In the genomic region with DNA sequence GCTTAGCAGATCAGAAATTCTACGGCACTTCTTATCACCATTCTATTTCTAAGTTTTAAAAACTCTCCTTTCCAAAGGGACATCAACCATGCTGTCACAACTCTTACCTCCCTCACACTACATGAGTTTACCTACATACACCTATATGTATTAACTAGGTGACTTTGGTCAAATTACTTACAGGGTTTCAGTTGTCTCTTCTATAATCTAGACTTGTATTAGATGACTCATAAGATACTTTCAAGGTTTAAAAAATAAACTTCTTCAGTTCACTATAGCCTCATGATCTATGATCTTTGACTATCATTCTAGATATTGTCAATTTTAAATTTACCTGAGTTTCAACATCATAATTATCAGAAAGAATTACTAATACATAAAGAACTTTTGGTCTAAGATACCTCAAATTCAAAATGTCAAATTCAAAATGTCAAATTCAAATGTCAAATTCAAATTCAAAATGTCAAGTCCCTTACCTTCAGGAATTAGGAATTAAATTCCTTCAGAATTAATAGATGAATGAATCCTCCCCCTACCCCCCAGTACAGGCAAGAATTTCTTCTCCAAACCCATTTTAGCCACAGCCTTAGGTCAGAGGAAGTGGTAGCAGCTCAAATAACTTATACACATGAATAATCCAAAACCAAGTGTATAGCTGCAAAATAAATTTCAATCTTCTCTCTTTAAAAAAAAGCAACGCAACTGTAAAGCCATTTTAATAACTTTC, we compare ENCODE assay signal across 20 cellular contexts. TPM values are rescaled to one million over a fixed set of nuclear protein-coding genes. Genes with fewer than 3 reads are reported as not detected.
A peak's percentile ranks its signal among the peaks of the same experiment; 100 is the strongest.
DNase-seq lines count a peak whose midpoint lies in the region; ATAC-seq and TF ChIP-seq lines count a peak whose summit lies in the region.
"Had no signal": no experiment of that assay in that cellular context is flagged by ENCODE, and none has a peak within 500 bp of the region (broad histone marks: within the 10 kb centered on the region; RNA-seq: fewer than 3 reads in every experiment).

No MANE protein-coding gene starts in this region.

- H2AFZ ChIP-seq in PC-3 (ENCODE audit: low read length) = no peak overlapping the region

- peak; percentile 36 to 68 for ATAC-seq in activated naive CD4-positive, alpha-beta T cell treated with anti-CD3 and anti-CD28 coated beads, Interleukin-2, amount 50 U/mL, for 72 hours
- ATAC-seq in PC-3 = peak; percentile 51
- no peak for ATAC-seq in HG02870 (IDR thresholded peaks at IDR 0.05; ENCODE audit: unreplicated experiment)
- ATAC-seq: effector memory CD8-positive, alpha-beta T cell; heart right ventricle; natural killer cell treated with Interleukin-12 subunit alpha and Interleukin-12 subunit beta and Interleukin-15 and Interleukin-18, amount 100 ng/mL, for 72 hours; stimulated activated effector memory CD8-positive, alpha-beta T cell treated with anti-CD3 and anti-CD28 coated beads, Interleukin-12 subunit alpha, Interleukin-12 subunit beta, amount 100 ng/mL, for 72 hours had no signal

- H3K9me2 ChIP-seq in PC-3 (replicated peaks; ENCODE audit: low read length) = no peaks in the 10 kb centered on the region

- peaks cover 11 to 22% of the 10 kb centered on the region in 2 donors for H3K36me3 Mint-ChIP-seq in activated naive CD4-positive, alpha-beta T cell treated with anti-CD3 and anti-CD28 coated beads, Interleukin-2, amount 50 U/mL, for 72 hours
- peaks cover 19% of the 10 kb centered on the region for H3K36me3 Mint-ChIP-seq in activated naive CD4-positive, alpha-beta T cell treated with anti-CD3 and anti-CD28 coated beads for 36 hours (ENCODE audit: low read depth)

- H3K27me3 Mint-ChIP-seq in activated naive CD4-positive, alpha-beta T cell treated with anti-CD3 and anti-CD28 coated beads for 36 hours (ENCODE audit: low read depth) = no peaks in the 10 kb centered on the region
- H3K27me3 Mint-ChIP-seq: activated CD4-positive, alpha-beta T cell treated with anti-CD3 and anti-CD28 coated beads, Interleukin-2, amount 10 ng/mL, durations not matched to agents 24 days and 14 days; CD8-positive, alpha-beta memory T cell; effector memory CD8-positive, alpha-beta T cell; natural killer cell treated with Interleukin-12 subunit alpha and Interleukin-12 subunit beta and Interleukin-15 and Interleukin-18, amount 100 ng/mL, for 72 hours had no signal

- intact Hi-C loops in activated naive CD4-positive, alpha-beta T cell treated with anti-CD3 and anti-CD28 coated beads for 36 hours (cut with micrococcal nuclease) = no loop called here
- intact Hi-C loops in PC-3 (cut with micrococcal nuclease) = no loop called here
- intact Hi-C loops in uterus (cut with DNase I; ENCODE audit: low total_unique reads) = no loop called here

- BruUV-seq in PC-3 (replicated peaks; lab: Mats Ljungman, UMichigan) = no TSS peak

- CTCF ChIA-PET in activated naive CD4-positive, alpha-beta T cell treated with anti-CD3 and anti-CD28 coated beads for 36 hours (lab: Charles Lee) = interaction anchor here (0.7 to 0.9 kb wide), 3 partner anchors 18 to 196 kb away, joined by 3 to 4 read pairs (median 3); no protein-coding TSS in a partner anchor
- CTCF ChIA-PET in PC-3 (lab: Charles Lee) = interaction anchor here (1.5 kb wide), 1 partner anchor 71 kb away, joined by 3 read pairs; no protein-coding TSS in a partner anchor

- no peak for DNase-seq in activated naive CD4-positive, alpha-beta T cell treated with anti-CD3 and anti-CD28 coated beads, Interleukin-2, amount 50 U/mL, for 72 hours (ENCODE audit: low spot score in 2 of 2)
- DNase-seq in activated naive CD4-positive, alpha-beta T cell treated with anti-CD3 and anti-CD28 coated beads for 36 hours = no peak
- DNase-seq in PC-3 = peak; percentile 13
- DNase-seq in glomerular visceral epithelial cell (ENCODE audit: extremely low spot score) = peak; percentile 25
- DNase-seq in mucosa of gallbladder (ENCODE audit: low spot score) = no peak
- DNase-seq in hypothalamus (lab: John Stamatoyannopoulos, UW) = no peak
- DNase-seq in uterus = no peak
- DNase-seq: activated CD4-positive, alpha-beta T cell treated with anti-CD3 and anti-CD28 coated beads, Interleukin-2, amount 10 ng/mL, durations not matched to agents 24 days and 14 days; activated T-cell treated with anti-CD3 and anti-CD28 coated beads, Interleukin-2, amount 50 U/mL, for 4 hours; CD8-positive, alpha-beta memory T cell; effector memory CD8-positive, alpha-beta T cell; heart right ventricle; islet precursor cell; mesenchymal stem cell; NCI-H2081; NCI-H524 treated with DMSO at 0.1 percent for 48 hours; upper lobe of left lung had no signal

- H3K27me3 ChIP-seq in PC-3 (ENCODE audit: low read length) (no peaks in the 10 kb centered on the region), uterus (no peaks in the 10 kb centered on the region)
- H3K27me3 ChIP-seq: upper lobe of left lung had no signal

- no peaks in the 10 kb centered on the region for H3K9me3 ChIP-seq in PC-3 (ENCODE audit: low read length)
- no peaks in the 10 kb centered on the region for H3K9me3 ChIP-seq in uterus
- H3K9me3 ChIP-seq: heart right ventricle, upper lobe of left lung had no signal

- H3K4me1 Mint-ChIP-seq in activated naive CD4-positive, alpha-beta T cell treated with anti-CD3 and anti-CD28 coated beads for 36 hours (ENCODE audit: low read depth) = peaks cover 29% of the 10 kb centered on the region

- H4K20me1 ChIP-seq in PC-3 (ENCODE audit: low read length) = peaks cover 16% of the 10 kb centered on the region

- H3K36me3 ChIP-seq in PC-3 (ENCODE audit: low read depth, low read length) (peaks cover 14% of the 10 kb centered on the region), uterus (no peaks in the 10 kb centered on the region)

- H3K4me3 ChIP-seq in PC-3 (ENCODE audit: low read length) (no peak overlapping the region), uterus (no peak overlapping the region)
- H3K4me3 ChIP-seq: heart right ventricle, upper lobe of left lung had no signal

- no peak overlapping the region for H3K4me3 Mint-ChIP-seq in activated naive CD4-positive, alpha-beta T cell treated with anti-CD3 and anti-CD28 coated beads for 36 hours
- H3K4me3 Mint-ChIP-seq: activated CD4-positive, alpha-beta T cell treated with anti-CD3 and anti-CD28 coated beads, Interleukin-2, amount 10 ng/mL, durations not matched to agents 24 days and 14 days; activated T-cell treated with anti-CD3 and anti-CD28 coated beads, Interleukin-2, amount 50 U/mL, for 4 hours; CD8-positive, alpha-beta memory T cell; effector memory CD8-positive, alpha-beta T cell; natural killer cell treated with Interleukin-12 subunit alpha and Interleukin-12 subunit beta and Interleukin-15 and Interleukin-18, amount 100 ng/mL, for 72 hours; stimulated activated effector memory CD8-positive, alpha-beta T cell treated with anti-CD3 and anti-CD28 coated beads, Interleukin-12 subunit alpha, Interleukin-12 subunit beta, amount 100 ng/mL, for 72 hours had no signal

- POLR2A ChIA-PET in PC-3 (lab: Charles Lee; ENCODE audit: unreplicated experiment) = no interaction called here

- peaks cover 20% of the 10 kb centered on the region for H3K4me1 ChIP-seq in PC-3 (ENCODE audit: insufficient read depth, low read length)
- H3K4me1 ChIP-seq in uterus = peaks cover 0 to 8% of the 10 kb centered on the region in 2 donors

- no peak for TF ChIP-seq POLR2A in uterus (IDR thresholded peaks at IDR 0.05)

- H3K4me2 ChIP-seq in PC-3 (ENCODE audit: low read length) = 0 out of 2 replicates have a peak overlapping the region, but pooled peaks have one; percentile 6

- no peak for TF ChIP-seq CTCF in PC-3 (conservative IDR thresholded peaks at IDR 0.05; ENCODE audit: low read depth, low read length)
- TF ChIP-seq CTCF in uterus (IDR thresholded peaks at IDR 0.05) = no peak

- no peak overlapping the region for H3K9ac ChIP-seq in PC-3 (ENCODE audit: low read length)

- peaks cover 54% of the 10 kb centered on the region for H3K79me2 ChIP-seq in PC-3 (ENCODE audit: low read length)

- H3K27ac Mint-ChIP-seq in activated naive CD4-positive, alpha-beta T cell treated with anti-CD3 and anti-CD28 coated beads, Interleukin-2, amount 50 U/mL, for 72 hours = no peak overlapping the region
- no peak overlapping the region for H3K27ac Mint-ChIP-seq in activated naive CD4-positive, alpha-beta T cell treated with anti-CD3 and anti-CD28 coated beads for 36 hours
- H3K27ac Mint-ChIP-seq: activated CD4-positive, alpha-beta T cell treated with anti-CD3 and anti-CD28 coated beads, Interleukin-2, amount 10 ng/mL, durations not matched to agents 24 days and 14 days; natural killer cell treated with Interleukin-12 subunit alpha and Interleukin-12 subunit beta and Interleukin-15 and Interleukin-18, amount 100 ng/mL, for 72 hours; stimulated activated effector memory CD8-positive, alpha-beta T cell treated with anti-CD3 and anti-CD28 coated beads, Interleukin-12 subunit alpha, Interleukin-12 subunit beta, amount 100 ng/mL, for 72 hours had no signal

- H3K9me3 Mint-ChIP-seq in activated naive CD4-positive, alpha-beta T cell treated with anti-CD3 and anti-CD28 coated beads, Interleukin-2, amount 50 U/mL, for 72 hours = no peaks in the 10 kb centered on the region
- H3K9me3 Mint-ChIP-seq in activated naive CD4-positive, alpha-beta T cell treated with anti-CD3 and anti-CD28 coated beads for 36 hours = no peaks in the 10 kb centered on the region
- H3K9me3 Mint-ChIP-seq: activated CD4-positive, alpha-beta T cell treated with anti-CD3 and anti-CD28 coated beads, Interleukin-2, amount 10 ng/mL, durations not matched to agents 24 days and 14 days; activated T-cell treated with anti-CD3 and anti-CD28 coated beads, Interleukin-2, amount 50 U/mL, for 4 hours; CD8-positive, alpha-beta memory T cell; effector memory CD8-positive, alpha-beta T cell; natural killer cell treated with Interleukin-12 subunit alpha and Interleukin-12 subunit beta and Interleukin-15 and Interleukin-18, amount 100 ng/mL, for 72 hours; stimulated activated effector memory CD8-positive, alpha-beta T cell treated with anti-CD3 and anti-CD28 coated beads, Interleukin-12 subunit alpha, Interleukin-12 subunit beta, amount 100 ng/mL, for 72 hours had no signal

- no peaks in the 10 kb centered on the region for H3F3A ChIP-seq in PC-3 (ENCODE audit: low read length, unreplicated experiment)

- no peak overlapping the region for H3K27ac ChIP-seq in PC-3 (ENCODE audit: low read length)
- no peak overlapping the region for H3K27ac ChIP-seq in uterus
- H3K27ac ChIP-seq: heart right ventricle, upper lobe of left lung had no signal

RNA-seq across cellular contexts. Expression of gene OTUD7B, which starts 31.1 kb away (rescaled TPM):
- total RNA-seq in activated naive CD4-positive, alpha-beta T cell treated with anti-CD3 and anti-CD28 coated beads, Interleukin-2, amount 50 U/mL, for 72 hours = 10 to 100 TPM; 21.7 to 22.8 TPM
- 10 to 100 TPM; 10.9 to 11.0 TPM for total RNA-seq in activated naive CD4-positive, alpha-beta T cell treated with anti-CD3 and anti-CD28 coated beads for 36 hours
- total RNA-seq in PC-3 (2014; rRNA removed) = 11.5 and 14.6 TPM in 2 replicates
- 35.2 TPM for total RNA-seq in mucosa of gallbladder
- total RNA-seq in uterus = 10 to 100 TPM in 3 of 4 donors, 1 to 10 TPM in 1; 9.7 to 44.9 (median 28.8) TPM

RNA-seq across cellular contexts. Expression of gene MTMR11, which starts 42.7 kb away (rescaled TPM):
- 1 to 10 TPM; 2.3 to 4.5 TPM for total RNA-seq in activated naive CD4-positive, alpha-beta T cell treated with anti-CD3 and anti-CD28 coated beads, Interleukin-2, amount 50 U/mL, for 72 hours
- under 1 TPM; 0.69 to 0.72 TPM for total RNA-seq in activated naive CD4-positive, alpha-beta T cell treated with anti-CD3 and anti-CD28 coated beads for 36 hours
- 5.1 and 7.0 TPM in 2 replicates for total RNA-seq in PC-3 (2014; rRNA removed)
- total RNA-seq in mucosa of gallbladder = 97.8 TPM
- 10 to 100 TPM in 3 of 4 donors, 1 to 10 TPM in 1; 6.4 to 48.2 (median 32.1) TPM for total RNA-seq in uterus

RNA-seq across cellular contexts. Expression of gene SF3B4, which starts 51.8 kb away (rescaled TPM):
- total RNA-seq in activated naive CD4-positive, alpha-beta T cell treated with anti-CD3 and anti-CD28 coated beads, Interleukin-2, amount 50 U/mL, for 72 hours = 10 to 100 TPM; 47.6 to 65.3 TPM
- total RNA-seq in activated naive CD4-positive, alpha-beta T cell treated with anti-CD3 and anti-CD28 coated beads for 36 hours = 10 to 100 TPM; 47.3 to 48.5 TPM
- total RNA-seq in PC-3 (2014; rRNA removed) = 23.5 and 28.1 TPM in 2 replicates
- total RNA-seq in mucosa of gallbladder = 43.7 TPM
- total RNA-seq in uterus = 10 to 100 TPM; 10.9 to 64.6 (median 15.6) TPM

Comparison
In these comparisons a context has a peak if more than half of its experiments do, and no peak if none do; other contexts are left out.
1. DNase-seq: peak in PC-3 (single experiment) and glomerular visceral epithelial cell (single experiment); none in activated naive CD4-positive, alpha-beta T cell treated with anti-CD3 and anti-CD28 coated beads, Interleukin-2, amount 50 U/mL, for 72 hours (0 of 2), activated naive CD4-positive, alpha-beta T cell treated with anti-CD3 and anti-CD28 coated beads for 36 hours (single experiment), mucosa of gallbladder (single experiment), hypothalamus (0 of 51) and uterus (0 of 2).